4 cellular contexts compared by ENCODE assay signal in genomic region chr16:84347161-84347560, GRCh38. TPM values are rescaled to one million over a fixed set of nuclear protein-coding genes. Genes with fewer than 3 reads are reported as not detected.
"Had no signal": no experiment of that assay in that cellular context is flagged by ENCODE, and none has a peak within 500 bp of the region (broad histone marks: within the 10 kb centered on the region; RNA-seq: fewer than 3 reads in every experiment).

No MANE protein-coding gene starts in this region.

- DNase-seq: GDM1, GF-D8 had no signal

- H3K4me3 ChIP-seq: GM12878 had no signal

- ATAC-seq: GM12878 had no signal

RNA-seq across cellular contexts. Expression of gene ATP2C2, which starts 21.2 kb away (rescaled TPM):
- total RNA-seq: G401, GM12878 had no signal

RNA-seq across cellular contexts. Expression of gene WFDC1, which starts 52.5 kb away (rescaled TPM):
- total RNA-seq: G401, GM12878 had no signal
- polyA plus RNA-seq: GM12878 had no signal
